9 cellular contexts compared by ENCODE assay signal in the genomic region with DNA sequence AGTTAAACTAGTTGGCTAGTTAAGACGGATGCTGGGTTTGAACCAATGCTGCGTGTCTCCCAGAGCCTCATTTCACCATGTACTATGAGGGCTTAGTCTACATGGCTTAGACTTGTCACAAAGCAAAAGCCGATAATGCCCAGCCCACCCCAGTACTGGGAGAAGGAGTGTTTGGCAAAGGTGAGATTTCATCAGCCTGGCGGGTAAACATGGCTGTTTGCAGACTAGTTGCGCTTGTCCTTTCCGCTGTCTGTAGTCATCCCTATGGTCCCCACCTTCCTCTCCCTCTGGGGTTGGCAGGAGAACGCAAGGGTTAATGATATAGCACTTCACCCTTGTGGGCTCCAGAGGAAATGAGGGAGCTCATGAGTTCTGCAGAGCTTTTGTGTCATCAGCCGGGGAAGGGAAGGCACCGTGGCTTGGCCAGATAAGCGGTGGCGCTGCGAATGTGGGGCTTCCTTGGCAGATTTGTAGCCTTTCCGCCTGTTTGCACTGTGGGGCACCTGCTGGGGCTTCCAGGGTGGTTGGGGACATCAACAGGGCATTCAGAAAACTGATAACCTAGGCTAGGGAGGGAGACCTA. TPM values are rescaled to one million over a fixed set of nuclear protein-coding genes. Genes with fewer than 3 reads are reported as not detected.
DNase-seq lines count a peak whose midpoint lies in the region; ATAC-seq lines count a peak whose summit lies in the region.
"Had no signal": no experiment of that assay in that cellular context is flagged by ENCODE, and none has a peak within 500 bp of the region (broad histone marks: within the 10 kb centered on the region; RNA-seq: fewer than 3 reads in every experiment).

No MANE protein-coding gene starts in this region.

- no peaks in the 10 kb centered on the region for H3K27me3 ChIP-seq in SJCRH30

- H3K4me1 Mint-ChIP-seq in activated CD8-positive, alpha-beta T cell treated with anti-CD3 and anti-CD28 coated beads, Interleukin-2, amount 10 ng/mL, durations not matched to agents 7 days and 5 days (ENCODE audit: low read depth) = peaks cover 44% of the 10 kb centered on the region
- H3K4me1 Mint-ChIP-seq in naive thymus-derived CD8-positive, alpha-beta T cell = peaks cover 11 to 44% (median 33%) of the 10 kb centered on the region in 4 donors

- peaks cover 18% of the 10 kb centered on the region for H3K4me1 ChIP-seq in SJCRH30

- H3K9me3 Mint-ChIP-seq in activated CD8-positive, alpha-beta T cell treated with anti-CD3 and anti-CD28 coated beads, Interleukin-2, amount 10 ng/mL, durations not matched to agents 7 days and 5 days (ENCODE audit: insufficient read depth) = no peaks in the 10 kb centered on the region
- no peaks in the 10 kb centered on the region for H3K9me3 Mint-ChIP-seq in naive thymus-derived CD8-positive, alpha-beta T cell
- H3K9me3 Mint-ChIP-seq: activated naive CD4-positive, alpha-beta T cell treated with anti-CD3 and anti-CD28 coated beads, Interleukin-2, amount 50 U/mL, for 72 hours had no signal

- H3K27me3 Mint-ChIP-seq in activated CD8-positive, alpha-beta T cell treated with anti-CD3 and anti-CD28 coated beads, Interleukin-2, amount 10 ng/mL, durations not matched to agents 7 days and 5 days (ENCODE audit: low read depth) = peaks cover 3% of the 10 kb centered on the region
- peaks cover 0 to 3% (median 0%) of the 10 kb centered on the region in 5 donors for H3K27me3 Mint-ChIP-seq in naive thymus-derived CD8-positive, alpha-beta T cell

- peak overlapping the region; percentile 60 for H3K27ac Mint-ChIP-seq in activated CD8-positive, alpha-beta T cell treated with anti-CD3 and anti-CD28 coated beads, Interleukin-2, amount 10 ng/mL, durations not matched to agents 7 days and 5 days
- peak overlapping the region in 4 of 10 donors; percentile 75 to 87 (median 86) for H3K27ac Mint-ChIP-seq in naive thymus-derived CD8-positive, alpha-beta T cell

- H3K36me3 ChIP-seq in SJCRH30 = no peaks in the 10 kb centered on the region

- H3K27ac ChIP-seq in SJCRH30 = no peak overlapping the region

- ATAC-seq in activated CD8-positive, alpha-beta T cell treated with anti-CD3 and anti-CD28 coated beads, Interleukin-2, amount 10 ng/mL, durations not matched to agents 7 days and 5 days = peak; percentile 21
- ATAC-seq in naive thymus-derived CD8-positive, alpha-beta T cell = no peak

- H3K4me3 ChIP-seq in SJCRH30 = no peak overlapping the region

- POLR2A ChIA-PET in activated CD8-positive, alpha-beta T cell treated with anti-CD3 and anti-CD28 coated beads, Interleukin-2, amount 10 ng/mL, durations not matched to agents 7 days and 5 days (lab: Charles Lee) = no interaction called here
- POLR2A ChIA-PET in naive thymus-derived CD8-positive, alpha-beta T cell (lab: Charles Lee) = no interaction called here

- peak; percentile 63 for DNase-seq in DMS153 (lab: John Stamatoyannopoulos, UW)
- peak; percentile 86 for DNase-seq in NCI-H1092 treated with DMSO at 0.1 percent for 48 hours (lab: John Stamatoyannopoulos, UW)
- DNase-seq in activated CD8-positive, alpha-beta T cell treated with anti-CD3 and anti-CD28 coated beads, Interleukin-2, amount 10 ng/mL, durations not matched to agents 7 days and 5 days = peak; percentile 32
- no peak for DNase-seq in naive thymus-derived CD8-positive, alpha-beta T cell
- DNase-seq in kidney glomerular epithelial cell (lab: John Stamatoyannopoulos, UW) = no peak
- DNase-seq in T-helper 9 cell = no peak
- DNase-seq in SJCRH30 = no peak
- DNase-seq in mucosa of gallbladder (ENCODE audit: low spot score) = no peak

- peaks cover 3% of the 10 kb centered on the region for H3K36me3 Mint-ChIP-seq in activated CD8-positive, alpha-beta T cell treated with anti-CD3 and anti-CD28 coated beads, Interleukin-2, amount 10 ng/mL, durations not matched to agents 7 days and 5 days (ENCODE audit: low read depth)
- H3K36me3 Mint-ChIP-seq in naive thymus-derived CD8-positive, alpha-beta T cell = no peaks in the 10 kb centered on the region
- H3K36me3 Mint-ChIP-seq: activated naive CD4-positive, alpha-beta T cell treated with anti-CD3 and anti-CD28 coated beads, Interleukin-2, amount 50 U/mL, for 72 hours had no signal

- H3K4me3 Mint-ChIP-seq in activated CD8-positive, alpha-beta T cell treated with anti-CD3 and anti-CD28 coated beads, Interleukin-2, amount 10 ng/mL, durations not matched to agents 7 days and 5 days = peak overlapping the region; percentile 48
- H3K4me3 Mint-ChIP-seq in naive thymus-derived CD8-positive, alpha-beta T cell = peak overlapping the region in 7 of 10 donors; percentile 38 to 81 (median 51)

- CTCF ChIA-PET in activated CD8-positive, alpha-beta T cell treated with anti-CD3 and anti-CD28 coated beads, Interleukin-2, amount 10 ng/mL, durations not matched to agents 7 days and 5 days (lab: Charles Lee) = interaction anchor here (1.2 to 1.7 kb wide), 2 partner anchors 27 to 231 kb away, joined by 3 to 6 read pairs; no protein-coding TSS in a partner anchor

- H3K9me3 ChIP-seq in SJCRH30 (replicated peaks) = no peaks in the 10 kb centered on the region

RNA-seq across cellular contexts. Expression of gene SOX13, which starts 29.2 kb away (rescaled TPM):
- 1 to 10 TPM in 1 of 2 experiments, under 1 TPM in 1; 0.37 to 1.2 TPM for total RNA-seq in activated CD8-positive, alpha-beta T cell treated with anti-CD3 and anti-CD28 coated beads, Interleukin-2, amount 10 ng/mL, durations not matched to agents 7 days and 5 days
- total RNA-seq in naive thymus-derived CD8-positive, alpha-beta T cell = under 1 TPM; 0.29 to 0.77 TPM
- polyA plus RNA-seq in naive thymus-derived CD8-positive, alpha-beta T cell = under 1 TPM in 2 of 3 donors, not detected in 1; 0.32 to 0.50 TPM
- total RNA-seq in SJCRH30 (2014; rRNA removed; shearing (Covaris generic)) = 28.9 and 35.1 TPM in 2 replicates
- total RNA-seq in mucosa of gallbladder = 76.3 TPM

RNA-seq across cellular contexts. Expression of gene ETNK2, which starts 49.7 kb away (rescaled TPM):
- total RNA-seq in activated CD8-positive, alpha-beta T cell treated with anti-CD3 and anti-CD28 coated beads, Interleukin-2, amount 10 ng/mL, durations not matched to agents 7 days and 5 days = under 1 TPM in 1 of 2 experiments, not detected in 1; 0.11 TPM
- 1 to 10 TPM; 4.2 to 5.2 TPM for total RNA-seq in naive thymus-derived CD8-positive, alpha-beta T cell
- polyA plus RNA-seq in naive thymus-derived CD8-positive, alpha-beta T cell = 1 to 10 TPM; 3.8 to 4.2 (median 4.2) TPM
- total RNA-seq in SJCRH30 (2014; rRNA removed; shearing (Covaris generic)) = 9.4 and 10.8 TPM in 2 replicates
- total RNA-seq in mucosa of gallbladder = 5.3 TPM

Comparison
In these comparisons a context has a peak if more than half of its experiments do, and no peak if none do; other contexts are left out.
1. DNase-seq: peak in DMS153 (single experiment), NCI-H1092 treated with DMSO at 0.1 percent for 48 hours (single experiment) and activated CD8-positive, alpha-beta T cell treated with anti-CD3 and anti-CD28 coated beads, Interleukin-2, amount 10 ng/mL, durations not matched to agents 7 days and 5 days (single experiment); none in naive thymus-derived CD8-positive, alpha-beta T cell (0 of 10), kidney glomerular epithelial cell (single experiment), T-helper 9 cell (single experiment), SJCRH30 (0 of 2) and mucosa of gallbladder (single experiment).
2. RNA of gene SOX13, which starts 29.2 kb away (total RNA-seq): 76.3 TPM in mucosa of gallbladder (single experiment) and 28.9 to 35.1 TPM in SJCRH30; 0.37 to 1.2 TPM in activated CD8-positive, alpha-beta T cell treated with anti-CD3 and anti-CD28 coated beads, Interleukin-2, amount 10 ng/mL, durations not matched to agents 7 days and 5 days and 0.29 to 0.77 TPM in naive thymus-derived CD8-positive, alpha-beta T cell; every median in the first group is over 10 times any median in the second.